1 cellular context compared by ENCODE assay signal in the genomic region with DNA sequence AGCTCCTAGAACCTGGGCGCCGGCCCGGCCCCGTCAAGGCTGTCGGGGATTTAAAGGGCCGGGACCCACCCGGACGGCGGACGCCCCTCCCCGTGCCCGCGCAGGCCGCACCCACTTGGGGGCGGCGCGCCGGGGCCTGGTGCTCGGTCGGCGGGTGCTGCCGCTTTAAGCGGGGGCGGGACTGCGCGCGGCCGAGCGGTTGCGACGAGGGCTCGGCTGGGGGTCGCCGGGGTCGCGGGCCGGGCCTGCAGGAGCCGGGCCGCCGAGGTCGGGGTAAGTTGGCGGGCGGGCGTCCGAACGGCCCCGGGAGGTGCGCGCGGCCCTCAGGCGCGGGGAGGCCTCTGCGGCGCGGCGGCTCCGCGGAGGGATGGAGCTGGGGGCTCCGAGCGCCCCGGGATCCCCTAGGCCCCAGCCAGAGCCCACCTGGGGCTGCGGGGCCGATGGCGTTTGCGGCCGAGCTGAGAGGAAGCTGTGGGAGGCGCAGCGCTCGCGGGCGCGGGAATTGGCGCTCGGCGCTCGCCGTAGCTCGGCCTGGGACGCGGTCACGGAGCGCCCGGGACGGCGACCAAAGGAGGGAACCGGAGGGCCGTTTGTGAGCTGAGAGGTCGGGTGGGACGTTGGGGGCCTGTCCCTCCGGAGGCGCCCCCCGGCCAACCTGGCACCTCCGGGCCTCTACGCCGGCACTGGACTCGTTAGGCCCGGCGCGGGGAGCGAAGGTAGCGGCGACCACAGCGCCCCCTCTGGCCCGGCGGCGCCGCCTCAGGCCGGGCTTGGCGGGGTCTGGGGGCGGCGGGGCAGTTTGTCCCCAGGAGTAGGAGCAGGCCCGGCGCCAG.
TF ChIP-seq lines count a peak whose summit lies in the region.

TSS of gene TRRAP (plus strand) at position 168 of the 833 bp plus-strand sequence. CDS start 2,619 bp downstream, outside the sequence.

TF ChIP-seq in K562, 482 proteins besides CTCF, POLR2A, EP300 and RAD21 (continued from another document and continues in another):
- TF ChIP-seq ZNF77 (CRISPR knock-in tag; IDR thresholded peaks at IDR 0.05): no peak
- TF ChIP-seq GABPB2 (CRISPR knock-in tag; conservative IDR thresholded peaks at IDR 0.05): no peak
- TF ChIP-seq ZBTB43 (CRISPR knock-in tag; IDR thresholded peaks at IDR 0.05): no peak; the same call in 1 of the 2 replicates
- TF ChIP-seq MTA1 (IDR thresholded peaks at IDR 0.05; ENCODE audit: borderline replicate concordance): peak; percentile 50; the same call in 1 of the 2 replicates
- no peak for TF ChIP-seq RFX1 (IDR thresholded peaks at IDR 0.05)
- TF ChIP-seq, protein P1, sequence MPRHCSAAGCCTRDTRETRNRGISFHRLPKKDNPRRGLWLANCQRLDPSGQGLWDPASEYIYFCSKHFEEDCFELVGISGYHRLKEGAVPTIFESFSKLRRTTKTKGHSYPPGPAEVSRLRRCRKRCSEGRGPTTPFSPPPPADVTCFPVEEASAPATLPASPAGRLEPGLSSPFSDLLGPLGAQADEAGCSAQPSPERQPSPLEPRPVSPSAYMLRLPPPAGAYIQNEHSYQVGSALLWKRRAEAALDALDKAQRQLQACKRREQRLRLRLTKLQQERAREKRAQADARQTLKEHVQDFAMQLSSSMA (CRISPR knock-in tag; IDR thresholded peaks at IDR 0.05): 0 out of 2 replicates have a peak, but pooled peaks have one; percentile 10
- no peak for TF ChIP-seq TCFL5 (CRISPR knock-in tag; conservative IDR thresholded peaks at IDR 0.05)
- TF ChIP-seq RBM14 (IDR thresholded peaks at IDR 0.05; ENCODE audit: borderline replicate concordance, insufficient read depth, low read depth, low read length): no peak
- no peak for TF ChIP-seq MCM7 (IDR thresholded peaks at IDR 0.05)
- peak; percentile 99 for TF ChIP-seq MTA3 (IDR thresholded peaks at IDR 0.05; ENCODE audit: borderline replicate concordance)
- TF ChIP-seq TEAD1 (CRISPR knock-in tag; IDR thresholded peaks at IDR 0.05): peak in 1 of 2 experiments; percentile 76; a peak in 1 of 4 replicates
- no peak for TF ChIP-seq ZNF197 (CRISPR knock-in tag; IDR thresholded peaks at IDR 0.05; ENCODE audit: low read depth)
- TF ChIP-seq NONO (IDR thresholded peaks at IDR 0.05; ENCODE audit: low read depth in 2 of 2, low read length in 1 of 2): peak; percentile 41 to 90
- no peak for TF ChIP-seq POLR2H (tag; IDR thresholded peaks at IDR 0.05; ENCODE audit: low read depth)
- TF ChIP-seq CC2D1A (IDR thresholded peaks at IDR 0.05): no peak
- TF ChIP-seq ZNF644 (tag; IDR thresholded peaks at IDR 0.05; ENCODE audit: low read depth): no peak
- TF ChIP-seq MNT (conservative IDR thresholded peaks at IDR 0.05): peak in 1 of 2 experiments; percentile 55; a peak in 2 of 4 replicates
- TF ChIP-seq ESRRA (IDR thresholded peaks at IDR 0.05; ENCODE audit: borderline replicate concordance, low read depth): peak; percentile 55
- peak; percentile 67; the same call in 1 of the 2 replicates for TF ChIP-seq ETS1 (conservative IDR thresholded peaks at IDR 0.05; ENCODE audit: control insufficient read depth, low read depth, low read length)
- peak; percentile 83 for TF ChIP-seq C11orf30 (IDR thresholded peaks at IDR 0.05; ENCODE audit: low read depth)
- peak; percentile 73; the same call in 1 of the 2 replicates for TF ChIP-seq ETV5 (CRISPR knock-in tag; IDR thresholded peaks at IDR 0.05; ENCODE audit: low read depth)
- TF ChIP-seq CUX1 (CRISPR knock-in tag; IDR thresholded peaks at IDR 0.05): no peak
- TF ChIP-seq, protein P2, sequence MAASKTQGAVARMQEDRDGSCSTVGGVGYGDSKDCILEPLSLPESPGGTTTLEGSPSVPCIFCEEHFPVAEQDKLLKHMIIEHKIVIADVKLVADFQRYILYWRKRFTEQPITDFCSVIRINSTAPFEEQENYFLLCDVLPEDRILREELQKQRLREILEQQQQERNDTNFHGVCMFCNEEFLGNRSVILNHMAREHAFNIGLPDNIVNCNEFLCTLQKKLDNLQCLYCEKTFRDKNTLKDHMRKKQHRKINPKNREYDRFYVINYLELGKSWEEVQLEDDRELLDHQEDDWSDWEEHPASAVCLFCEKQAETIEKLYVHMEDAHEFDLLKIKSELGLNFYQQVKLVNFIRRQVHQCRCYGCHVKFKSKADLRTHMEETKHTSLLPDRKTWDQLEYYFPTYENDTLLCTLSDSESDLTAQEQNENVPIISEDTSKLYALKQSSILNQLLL (CRISPR knock-in tag; IDR thresholded peaks at IDR 0.05; ENCODE audit: borderline replicate concordance): no peak
- peak; percentile 88 for TF ChIP-seq TAF1 (IDR thresholded peaks at IDR 0.05; ENCODE audit: control insufficient read depth, extremely low read depth, insufficient read depth, low read length, severe bottlenecking)
- TF ChIP-seq, protein P3, sequence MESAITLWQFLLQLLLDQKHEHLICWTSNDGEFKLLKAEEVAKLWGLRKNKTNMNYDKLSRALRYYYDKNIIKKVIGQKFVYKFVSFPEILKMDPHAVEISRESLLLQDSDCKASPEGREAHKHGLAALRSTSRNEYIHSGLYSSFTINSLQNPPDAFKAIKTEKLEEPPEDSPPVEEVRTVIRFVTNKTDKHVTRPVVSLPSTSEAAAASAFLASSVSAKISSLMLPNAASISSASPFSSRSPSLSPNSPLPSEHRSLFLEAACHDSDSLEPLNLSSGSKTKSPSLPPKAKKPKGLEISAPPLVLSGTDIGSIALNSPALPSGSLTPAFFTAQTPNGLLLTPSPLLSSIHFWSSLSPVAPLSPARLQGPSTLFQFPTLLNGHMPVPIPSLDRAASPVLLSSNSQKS (CRISPR knock-in tag; IDR thresholded peaks at IDR 0.05): no peak
- TF ChIP-seq ZNF224 (CRISPR knock-in tag; IDR thresholded peaks at IDR 0.05): no peak
- no peak for TF ChIP-seq GABPA (tag; conservative IDR thresholded peaks at IDR 0.05; ENCODE audit: low read depth)
- peak; percentile 47; the same call in 1 of the 2 replicates for TF ChIP-seq MYC (IDR thresholded peaks at IDR 0.05; ENCODE audit: low read depth, low read length)
- no peak for TF ChIP-seq MYC (CRISPR knock-in tag; IDR thresholded peaks at IDR 0.05; ENCODE audit: borderline replicate concordance, low read depth)
- TF ChIP-seq GATA2 (CRISPR knock-in tag; IDR thresholded peaks at IDR 0.05): no peak
- TF ChIP-seq NRF1 (conservative IDR thresholded peaks at IDR 0.05 in 1 of 2, IDR thresholded peaks at IDR 0.05 in 1 of 2): peak; percentile 67 to 76; a peak in 3 of 4 replicates
- TF ChIP-seq PTRF (tag; IDR thresholded peaks at IDR 0.05): no peak
- TF ChIP-seq, protein P4, sequence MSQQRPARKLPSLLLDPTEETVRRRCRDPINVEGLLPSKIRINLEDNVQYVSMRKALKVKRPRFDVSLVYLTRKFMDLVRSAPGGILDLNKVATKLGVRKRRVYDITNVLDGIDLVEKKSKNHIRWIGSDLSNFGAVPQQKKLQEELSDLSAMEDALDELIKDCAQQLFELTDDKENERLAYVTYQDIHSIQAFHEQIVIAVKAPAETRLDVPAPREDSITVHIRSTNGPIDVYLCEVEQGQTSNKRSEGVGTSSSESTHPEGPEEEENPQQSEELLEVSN (IDR thresholded peaks at IDR 0.05; ENCODE audit: borderline replicate concordance in 1 of 2, extremely low read depth in 1 of 2, insufficient read depth in 1 of 2, insufficient read length in 1 of 2, low read depth in 1 of 2, low read length in 1 of 2, poor library complexity in 1 of 2, severe bottlenecking in 1 of 2): peak in 1 of 2 experiments; percentile 69
- TF ChIP-seq SP2 (IDR thresholded peaks at IDR 0.05; ENCODE audit: extremely low read depth, low read depth, low read length, poor library complexity, severe bottlenecking): peak; percentile 84
- peak; percentile 80; the same call in 1 of the 2 replicates for TF ChIP-seq TGIF2 (CRISPR knock-in tag; IDR thresholded peaks at IDR 0.05)
- TF ChIP-seq SRSF1 (IDR thresholded peaks at IDR 0.05; ENCODE audit: low read depth, low read length): 0 out of 2 replicates have a peak, but pooled peaks have one; percentile 45
- TF ChIP-seq RHOXF2B (CRISPR knock-in tag; conservative IDR thresholded peaks at IDR 0.05): no peak
- TF ChIP-seq ZNF41 (CRISPR knock-in tag; conservative IDR thresholded peaks at IDR 0.05): no peak
- 0 out of 2 replicates have a peak, but pooled peaks have one; percentile 73 for TF ChIP-seq REST (CRISPR knock-in tag; IDR thresholded peaks at IDR 0.05; ENCODE audit: low read depth)
- no peak for TF ChIP-seq MEF2D (tag; conservative IDR thresholded peaks at IDR 0.05; ENCODE audit: low read depth)
